In the genomic region with DNA sequence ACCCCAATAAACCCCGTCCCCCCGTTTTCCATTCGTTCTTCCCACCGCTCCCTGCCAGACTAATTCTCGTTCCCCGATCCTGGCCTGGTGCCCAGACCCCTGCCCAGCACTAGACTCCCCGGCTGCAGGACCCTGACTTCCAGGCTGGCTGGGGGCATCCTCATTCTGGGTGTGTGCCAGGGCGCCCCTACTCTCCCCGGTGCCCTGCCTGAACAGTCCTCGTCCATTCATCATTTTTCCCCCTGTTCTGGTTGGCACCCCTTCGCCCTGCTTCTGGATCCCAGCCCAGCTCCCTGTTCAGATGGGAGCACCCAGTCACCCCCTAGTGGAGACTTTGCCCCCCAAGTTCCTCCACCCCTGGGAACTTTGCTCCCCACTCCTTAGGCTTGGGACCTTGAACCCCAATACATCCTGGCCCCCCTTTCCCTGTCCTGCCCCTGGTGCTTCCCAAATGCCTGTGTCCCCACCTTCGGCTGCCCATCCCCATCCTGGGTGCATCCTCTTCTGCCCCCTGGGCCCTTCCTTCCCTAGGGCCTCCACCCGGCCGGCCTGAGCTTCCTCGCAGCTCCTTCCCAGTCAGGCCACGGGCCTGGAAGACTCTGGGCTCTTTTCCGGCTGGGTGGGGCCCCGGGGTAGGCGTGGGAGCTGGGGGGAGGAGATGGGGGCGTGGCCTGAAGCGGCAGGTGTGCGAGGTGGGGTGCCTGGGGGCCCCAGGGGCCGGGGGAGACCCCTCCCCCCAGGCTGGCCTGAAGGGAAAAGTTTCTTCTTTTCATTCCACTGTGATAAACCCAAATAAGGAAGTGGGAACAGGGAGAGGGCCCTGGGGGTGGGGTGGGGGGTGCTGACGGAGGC, we compare ENCODE assay signal across 8 cellular contexts. TPM values are rescaled to one million over a fixed set of nuclear protein-coding genes. Genes with fewer than 3 reads are reported as not detected.
DNase-seq lines count a peak whose midpoint lies in the region; ATAC-seq and TF ChIP-seq lines count a peak whose summit lies in the region.

No MANE protein-coding gene starts in this region.

- H3K9me3 ChIP-seq in MG63 (no peaks in the 10 kb centered on the region), iPS-20b (ENCODE audit: insufficient read depth, low read depth, low read length) (no peaks in the 10 kb centered on the region)

- H3K4me1 ChIP-seq in iPS-20b (ENCODE audit: insufficient read depth, low read length) = peaks cover 28% of the 10 kb centered on the region

- in situ Hi-C loops in astrocyte of the cerebellum (cut with HindIII; ENCODE audit: low sequenced_read_pairs) = no loop called here

- no peaks in the 10 kb centered on the region for H3K27me3 Mint-ChIP-seq in stimulated activated naive B cell treated with anti-CD40 and anti-IgM and Interleukin-4, amounts not matched to agents 10 μg/mL and 1 μg/mL and 100 μg/mL, for 72 hours

- H3K9me3 Mint-ChIP-seq in stimulated activated naive B cell treated with anti-CD40 and anti-IgM and Interleukin-4, amounts not matched to agents 10 μg/mL and 1 μg/mL and 100 μg/mL, for 72 hours = no peaks in the 10 kb centered on the region

- no peak for ATAC-seq in stimulated activated naive B cell treated with anti-CD40 and anti-IgM and Interleukin-4, amounts not matched to agents 10 μg/mL and 1 μg/mL and 100 μg/mL, for 72 hours (replicated peaks)
- no peak for ATAC-seq in HG02588 (IDR thresholded peaks at IDR 0.05; ENCODE audit: unreplicated experiment)

- H3K27ac Mint-ChIP-seq in stimulated activated naive B cell treated with anti-CD40 and anti-IgM and Interleukin-4, amounts not matched to agents 10 μg/mL and 1 μg/mL and 100 μg/mL, for 72 hours = peak overlapping the region; percentile 89

- H3K36me3 Mint-ChIP-seq in stimulated activated naive B cell treated with anti-CD40 and anti-IgM and Interleukin-4, amounts not matched to agents 10 μg/mL and 1 μg/mL and 100 μg/mL, for 72 hours = peaks cover 5 to 10% of the 10 kb centered on the region in 2 donors

- peak; percentile 63 for DNase-seq in MG63
- DNase-seq in astrocyte of the cerebellum (ENCODE audit: low read depth) = no peak
- no peak for DNase-seq in stimulated activated naive B cell treated with anti-CD40 and anti-IgM and Interleukin-4, amounts not matched to agents 10 μg/mL and 1 μg/mL and 100 μg/mL, for 72 hours
- DNase-seq in NCI-H2196 treated with DMSO at 0.1 percent for 48 hours (lab: John Stamatoyannopoulos, UW; ENCODE audit: unreplicated experiment) = no peak
- no peak for DNase-seq in NCI-H1930 (lab: John Stamatoyannopoulos, UW)

- H3K36me3 ChIP-seq in MG63 (peaks cover 24% of the 10 kb centered on the region), iPS-20b (ENCODE audit: insufficient read depth, low read depth, low read length) (peaks cover 24% of the 10 kb centered on the region)

- peak overlapping the region; percentile 32 for H3K27ac ChIP-seq in iPS-20b (ENCODE audit: low read length)

- peak; percentile 49 for TF ChIP-seq CTCF in astrocyte of the cerebellum (IDR thresholded peaks at IDR 0.05; ENCODE audit: low read depth, low read length, missing control alignments)

- H3K27me3 ChIP-seq in MG63 (no peaks in the 10 kb centered on the region), iPS-20b (ENCODE audit: insufficient read depth, low read length) (no peaks in the 10 kb centered on the region)

- peak overlapping the region; percentile 90; the same call in 1 of the 2 replicates for H3K9ac ChIP-seq in iPS-20b (ENCODE audit: low read depth, low read length)

- peaks cover 20 to 49% of the 10 kb centered on the region in 2 donors for H3K4me1 Mint-ChIP-seq in stimulated activated naive B cell treated with anti-CD40 and anti-IgM and Interleukin-4, amounts not matched to agents 10 μg/mL and 1 μg/mL and 100 μg/mL, for 72 hours

- H3K4me3 Mint-ChIP-seq in stimulated activated naive B cell treated with anti-CD40 and anti-IgM and Interleukin-4, amounts not matched to agents 10 μg/mL and 1 μg/mL and 100 μg/mL, for 72 hours = peak overlapping the region; percentile 93 to 96

- H3K4me3 ChIP-seq in GM08714 (ENCODE audit: low read length) (peak overlapping the region; percentile 80), MG63 (peak overlapping the region; percentile 79), astrocyte of the cerebellum (ENCODE audit: low read depth, low read length) (peak overlapping the region; percentile 50), iPS-20b (ENCODE audit: low read length) (peak overlapping the region; percentile 94)

RNA-seq across cellular contexts. Expression of gene PLCB3, which starts 0.9 kb away (rescaled TPM):
- 24.8 and 37.4 TPM in 2 replicates for total RNA-seq in MG63 (2014; rRNA removed; shearing (Covaris generic); ENCODE audit: low replicate concordance)

RNA-seq across cellular contexts. Expression of gene PPP1R14B, which starts 5.5 kb away (rescaled TPM):
- 506 and 662 TPM in 2 replicates for total RNA-seq in MG63 (2014; rRNA removed; shearing (Covaris generic); ENCODE audit: low replicate concordance)

RNA-seq across cellular contexts. Expression of gene FKBP2, which starts 11.3 kb away (rescaled TPM):
- total RNA-seq in MG63 (2014; rRNA removed; shearing (Covaris generic); ENCODE audit: low replicate concordance) = 22.8 and 50.8 TPM in 2 replicates

RNA-seq across cellular contexts. Expression of gene VEGFB, which starts 17.8 kb away (rescaled TPM):
- total RNA-seq in MG63 (2014; rRNA removed; shearing (Covaris generic); ENCODE audit: low replicate concordance) = 9.3 and 19.0 TPM in 2 replicates

RNA-seq across cellular contexts. Expression of gene DNAJC4, which starts 21.9 kb away (rescaled TPM):
- total RNA-seq in MG63 (2014; rRNA removed; shearing (Covaris generic); ENCODE audit: low replicate concordance) = 1.6 and 3.5 TPM in 2 replicates
